Comparison of ENCODE assay signal across 22 cellular contexts in genomic region chr10:80070068-80070467, GRCh38.
DNase-seq lines count a peak whose midpoint lies in the region; ATAC-seq lines count a peak whose summit lies in the region.
"Had no signal": no experiment of that assay in that cellular context is flagged by ENCODE, and none has a peak within 500 bp of the region (broad histone marks: within the 10 kb centered on the region; RNA-seq: fewer than 3 reads in every experiment).

No MANE protein-coding gene starts in this region.

- DNase-seq in NCI-H1092 treated with DMSO at 0.1 percent for 48 hours (lab: John Stamatoyannopoulos, UW) (peak; percentile 7), NCI-H1092 (lab: John Stamatoyannopoulos, UW) (no peak), astrocyte of the hippocampus (ENCODE audit: low read depth, low spot score) (peak; percentile 4), inferior parietal cortex (ENCODE audit: extremely low spot score) (peak; percentile 76), retina (peak; percentile 47), NCI-H1048 (lab: John Stamatoyannopoulos, UW) (no peak)
- DNase-seq: 8988T; activated CD4-positive, alpha-beta T cell treated with anti-CD3 and anti-CD28 coated beads, Interleukin-2, amount 50 U/mL, for 1 hour; activated CD8-positive, alpha-beta memory T cell treated with anti-CD3 and anti-CD28 coated beads, Interleukin-2, amount 50 U/mL, for 48 hours; activated effector memory CD4-positive, alpha-beta T cell treated with Interleukin-2 at 50 U/mL for 16 hours; AML-193; dermis blood vessel endothelial cell; DND-41; NCI-H1436; NCI-H345; NCI-H82; PC-3; stimulated activated CD4-positive, alpha-beta T cell treated with anti-CD3 and anti-CD28 coated beads, Interleukin-4, amount 100 ng/mL, for 24 hours; stimulated activated naive CD8-positive, alpha-beta T cell treated with anti-CD3 and anti-CD28 coated beads, Interleukin-15, amount 100 ng/mL, for 72 hours had no signal

- ATAC-seq in HG03139 (IDR thresholded peaks at IDR 0.05; ENCODE audit: unreplicated experiment) (no peak), HG03460 (IDR thresholded peaks at IDR 0.05; ENCODE audit: unreplicated experiment) (no peak)
- ATAC-seq: HepG2; PC-3; stimulated activated naive CD8-positive, alpha-beta T cell treated with anti-CD3 and anti-CD28 coated beads, Interleukin-15, amount 100 ng/mL, for 72 hours had no signal

Comparison
In these comparisons a context has a peak if more than half of its experiments do, and no peak if none do; other contexts are left out.
1. DNase-seq: peak in NCI-H1092 treated with DMSO at 0.1 percent for 48 hours (single experiment), astrocyte of the hippocampus (single experiment), inferior parietal cortex (single experiment) and retina (single experiment); none in NCI-H1092 (single experiment) and NCI-H1048 (single experiment).